ENCODE assay signal across 5 cellular contexts in the genomic region with DNA sequence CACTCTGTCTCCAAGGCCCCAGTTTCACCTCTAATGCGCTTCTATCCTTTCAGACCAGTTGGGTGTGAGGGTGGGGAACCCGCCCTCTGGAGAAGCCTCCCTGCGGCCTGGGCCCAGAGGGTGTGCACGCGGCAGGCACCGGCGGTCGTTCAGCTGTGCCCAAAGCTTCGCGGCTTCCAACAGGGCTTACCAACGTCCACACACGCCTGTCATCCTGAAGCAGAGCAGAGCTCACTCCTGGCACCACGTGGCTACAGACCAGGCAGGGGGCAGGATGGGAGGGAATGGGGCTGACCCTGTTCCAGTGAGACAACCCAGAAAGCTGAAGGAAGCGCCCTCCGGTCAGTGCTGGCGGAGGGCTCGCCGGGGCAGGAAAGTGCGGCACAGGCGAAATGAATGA.
DNase-seq lines count a peak whose midpoint lies in the region; ATAC-seq, FAIRE-seq and TF ChIP-seq lines count a peak whose summit lies in the region.
"Not testable (repeated sequence)": the region's sequence is repeated elsewhere in the genome, so short reads cannot be mapped to it uniquely, and the experiment has no call there.

No MANE protein-coding gene starts in this region.

- no CpG with 5 or more reads among the region's 20 CpGs for WGBS in K562 (ENCODE audit: insufficient coverage, low coverage, missing lambda C conversion rate)
- no CpG with 5 or more reads among the region's 20 CpGs for WGBS in heart right ventricle, 2 donors
- WGBS in psoas muscle, 3 donors = no CpG with 5 or more reads among the region's 20 CpGs

- H3K4me1 ChIP-seq in K562 (replicated peaks in 1 of 2; ENCODE audit: control insufficient read depth in 2 of 2, insufficient read depth in 2 of 2, low read length in 2 of 2); heart right ventricle; psoas muscle: not testable (repeated sequence)

- not testable (repeated sequence) for DNase-seq in HTR-8/SVneo (ENCODE audit: insufficient read length, low spot score); K562 (ENCODE audit: extremely low read depth in 1 of 4, low spot score in 3 of 4); Right ventricle myocardium superior; heart right ventricle; psoas muscle

- not testable (repeated sequence) for TF ChIP-seq RAD21 in K562 (CRISPR knock-in tag; conservative IDR thresholded peaks at IDR 0.05 in 1 of 2, IDR thresholded peaks at IDR 0.05 in 1 of 2)

- intact Hi-C loops in K562 (cut with micrococcal nuclease); Right ventricle myocardium superior (cut with DNase I); heart right ventricle (cut with DNase I); psoas muscle (cut with DNase I): not testable (repeated sequence)

- H2AFZ ChIP-seq in K562 (ENCODE audit: low read depth, low read length) = not testable (repeated sequence)

- CTCF ChIA-PET in K562 (lab: Yijun Ruan, JAX; ENCODE audit: low intra/inter-chr PET ratio) = not testable (repeated sequence)

- in situ Hi-C loops in K562 (cut with MboI) = loop anchor here (5.0 kb wide), 1 partner anchor 37 kb away; no protein-coding TSS in a partner anchor

- H4K20me1 ChIP-seq in K562 (replicated peaks; ENCODE audit: control insufficient read depth, insufficient read depth, low read length) = not testable (repeated sequence)

- FAIRE-seq in HTR-8/SVneo (lab: Jason Lieb, UNC) (peak; percentile 72), K562 (lab: Jason Lieb, UNC) (peak; percentile 78)

- not testable (repeated sequence) for H3K27ac ChIP-seq in K562 (ENCODE audit: extremely low read depth, low read depth, low read length); heart right ventricle; psoas muscle

- not testable (repeated sequence) for H3K9ac ChIP-seq in K562 (ENCODE audit: insufficient read depth in 1 of 2, low read depth in 2 of 2, low read length in 2 of 2)

- POLR2A ChIA-PET in K562 (lab: Yijun Ruan, JAX) = not testable (repeated sequence)

- not testable (repeated sequence) for H3K9me3 ChIP-seq in K562 (replicated peaks; ENCODE audit: control insufficient read depth, insufficient read depth, low read depth, low read length); heart right ventricle; psoas muscle

- not testable (repeated sequence) for H3K4me2 ChIP-seq in K562 (ENCODE audit: insufficient read depth, low read length)

- H3K27me3 ChIP-seq in K562 (ENCODE audit: control insufficient read depth in 2 of 2, insufficient read depth in 2 of 2, low read length in 2 of 2); heart right ventricle; psoas muscle (ENCODE audit: insufficient read depth in 3 of 3, low read length in 2 of 3): not testable (repeated sequence)

- H3K36me3 ChIP-seq in K562 (ENCODE audit: control insufficient read depth, insufficient read depth, low read length); heart right ventricle; psoas muscle (ENCODE audit: insufficient read depth in 1 of 2, low read depth in 1 of 2): not testable (repeated sequence)

- not testable (repeated sequence) for H3K9me1 ChIP-seq in K562 (ENCODE audit: control insufficient read depth, insufficient read depth, low read length)

- not testable (repeated sequence) for H3K79me2 ChIP-seq in K562 (ENCODE audit: control insufficient read depth, insufficient read depth, low read length)

- ATAC-seq in K562 = not testable (repeated sequence)
- ATAC-seq in Right ventricle myocardium superior (ENCODE audit: poor library complexity) (peak; percentile 75), heart right ventricle (peak in 7 of 8 donors; percentile 69 to 82 (median 72)), psoas muscle (peak; percentile 18 to 32 (median 28))

- not testable (repeated sequence) for BruUV-seq in K562 (replicated peaks; lab: Mats Ljungman, UMichigan)

- TF ChIP-seq CTCF in K562 (IDR thresholded peaks at IDR 0.05 in 2 of 3, conservative IDR thresholded peaks at IDR 0.05 in 1 of 3; ENCODE audit: insufficient read depth in 2 of 3, low read depth in 1 of 3, low read length in 3 of 3); heart right ventricle (IDR thresholded peaks at IDR 0.05); psoas muscle (IDR thresholded peaks at IDR 0.05): not testable (repeated sequence)

- not testable (repeated sequence) for H3K4me3 ChIP-seq in K562, heart right ventricle, psoas muscle

- TF ChIP-seq EP300 in K562 (IDR thresholded peaks at IDR 0.05; ENCODE audit: low read length) = not testable (repeated sequence)

- TF ChIP-seq POLR2A in K562 (conservative IDR thresholded peaks at IDR 0.05) = not testable (repeated sequence)
